Comparison of ENCODE assay signal across 8 cellular contexts in the genomic region with DNA sequence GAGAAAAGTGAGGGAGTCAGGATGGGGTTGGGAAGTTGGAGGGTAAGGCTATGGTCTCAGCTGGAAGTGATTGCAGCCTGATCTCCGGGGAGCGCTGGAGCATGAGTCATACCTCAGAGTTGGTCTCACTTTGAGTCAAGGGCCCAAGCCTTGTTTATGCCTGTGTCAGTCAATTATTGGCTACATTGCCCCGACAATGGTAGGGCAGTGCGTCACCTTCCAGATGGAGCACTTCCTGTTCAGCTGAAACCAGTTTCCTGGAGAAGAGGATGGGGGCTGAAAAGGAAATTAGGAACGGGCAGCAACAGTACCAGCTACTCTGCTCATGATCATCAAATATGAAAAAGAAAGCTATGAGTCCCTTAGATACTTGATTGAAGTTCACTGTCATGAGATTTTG.
DNase-seq lines count a peak whose midpoint lies in the region; ATAC-seq and TF ChIP-seq lines count a peak whose summit lies in the region.

No MANE protein-coding gene starts in this region.

- H3K14ac ChIP-seq in neuronal stem cell (ENCODE audit: low read length) = no peak overlapping the region

- H3K4me1 Mint-ChIP-seq in activated CD8-positive, alpha-beta T cell treated with anti-CD3 and anti-CD28 coated beads for 36 hours (ENCODE audit: low read depth) = peaks cover 17% of the 10 kb centered on the region
- peaks cover 7 to 26% (median 17%) of the 10 kb centered on the region in 7 donors for H3K4me1 Mint-ChIP-seq in naive thymus-derived CD4-positive, alpha-beta T cell

- H3K36me3 ChIP-seq in naive thymus-derived CD4-positive, alpha-beta T cell (ENCODE audit: control insufficient read depth in 2 of 3, insufficient read depth in 3 of 3, low read length in 3 of 3) = peaks cover 0 to 2% (median 0%) of the 10 kb centered on the region in 3 experiments
- H3K36me3 ChIP-seq in aorta (ENCODE audit: control insufficient read depth in 1 of 2, insufficient read depth in 2 of 2, low read length in 1 of 2) (no peaks in the 10 kb centered on the region), neuronal stem cell (replicated peaks in 1 of 2; ENCODE audit: control insufficient read depth in 2 of 2, insufficient read depth in 2 of 2, low read length in 2 of 2) (no peaks in the 10 kb centered on the region)

- H3K9ac ChIP-seq in neuronal stem cell (ENCODE audit: low read depth, low read length, poor library complexity) = no peak overlapping the region

- no peak overlapping the region for H2BK15ac ChIP-seq in neuronal stem cell (ENCODE audit: low read length)

- H3K4me2 ChIP-seq in neuronal stem cell (ENCODE audit: insufficient read depth, low read length, poor library complexity, severe bottlenecking) = no peak overlapping the region

- no peaks in the 10 kb centered on the region for H3K27me3 ChIP-seq in naive thymus-derived CD4-positive, alpha-beta T cell (ENCODE audit: control insufficient read depth in 2 of 2, insufficient read depth in 2 of 2, low read length in 2 of 2)
- no peaks in the 10 kb centered on the region for H3K27me3 ChIP-seq in aorta (ENCODE audit: control insufficient read depth in 1 of 2, insufficient read depth in 2 of 2, low read length in 1 of 2)
- H3K27me3 ChIP-seq in neuronal stem cell (ENCODE audit: control insufficient read depth in 3 of 3, insufficient read depth in 3 of 3, low read depth in 1 of 3, low read length in 3 of 3) = no peaks in the 10 kb centered on the region

- H3K18ac ChIP-seq in neuronal stem cell (ENCODE audit: low read length) = no peak overlapping the region

- no peak overlapping the region for H2BK120ac ChIP-seq in neuronal stem cell (ENCODE audit: low read depth, low read length)

- H3K9me3 Mint-ChIP-seq in activated CD8-positive, alpha-beta T cell treated with anti-CD3 and anti-CD28 coated beads for 36 hours = peaks cover 2% of the 10 kb centered on the region
- peaks cover 0 to 2% (median 0%) of the 10 kb centered on the region in 11 donors for H3K9me3 Mint-ChIP-seq in naive thymus-derived CD4-positive, alpha-beta T cell

- no peak overlapping the region for H2BK12ac ChIP-seq in neuronal stem cell (ENCODE audit: low read length)

- H3K36me3 Mint-ChIP-seq in activated CD8-positive, alpha-beta T cell treated with anti-CD3 and anti-CD28 coated beads for 36 hours (ENCODE audit: low read depth) = no peaks in the 10 kb centered on the region
- H3K36me3 Mint-ChIP-seq in naive thymus-derived CD4-positive, alpha-beta T cell = peaks cover 0 to 7% (median 4%) of the 10 kb centered on the region in 5 donors

- no peak overlapping the region for H4K91ac ChIP-seq in neuronal stem cell (ENCODE audit: low read depth, low read length, poor library complexity)

- no peaks in the 10 kb centered on the region for H3K79me1 ChIP-seq in neuronal stem cell (ENCODE audit: low read depth, low read length)

- no peaks in the 10 kb centered on the region for H3K9me3 ChIP-seq in naive thymus-derived CD4-positive, alpha-beta T cell (ENCODE audit: control insufficient read depth in 2 of 3, low read length in 3 of 3)
- no peaks in the 10 kb centered on the region for H3K9me3 ChIP-seq in aorta (ENCODE audit: control insufficient read depth, low read length)
- H3K9me3 ChIP-seq in neuronal stem cell (replicated peaks in 1 of 2; ENCODE audit: control insufficient read depth in 2 of 2, insufficient read depth in 1 of 2, low read depth in 1 of 2, low read length in 2 of 2) = peaks cover 0 to 9% of the 10 kb centered on the region in 2 donors

- H3K4me3 Mint-ChIP-seq in activated CD8-positive, alpha-beta T cell treated with anti-CD3 and anti-CD28 coated beads for 36 hours = no peak overlapping the region
- H3K4me3 Mint-ChIP-seq in naive thymus-derived CD4-positive, alpha-beta T cell = peak overlapping the region in 4 of 10 donors; percentile 36 to 65 (median 46)

- H3K4ac ChIP-seq in neuronal stem cell (ENCODE audit: low read length) = no peak overlapping the region

- POLR2A ChIA-PET in activated CD8-positive, alpha-beta T cell treated with anti-CD3 and anti-CD28 coated beads for 36 hours (lab: Charles Lee) = no interaction called here
- POLR2A ChIA-PET in naive thymus-derived CD4-positive, alpha-beta T cell (lab: Charles Lee) = interaction anchor here (0.8 kb wide), 1 partner anchor 84 kb away, joined by 3 read pairs; no protein-coding TSS in a partner anchor

- no peak overlapping the region for H2BK5ac ChIP-seq in neuronal stem cell (ENCODE audit: low read length)

- intact Hi-C loops in activated CD8-positive, alpha-beta T cell treated with anti-CD3 and anti-CD28 coated beads for 36 hours (cut with micrococcal nuclease) = no loop called here
- intact Hi-C loops in naive thymus-derived CD4-positive, alpha-beta T cell (cut with micrococcal nuclease) = loop anchor here in 1 of 2 donors (10.0 kb wide), 1 partner anchor 57 kb away; no protein-coding TSS in a partner anchor
- intact Hi-C loops in aorta (cut with DNase I) = no loop called here

- no peak for TF ChIP-seq CTCF in activated CD8-positive, alpha-beta T cell treated with anti-CD3 and anti-CD28 coated beads for 36 hours (IDR thresholded peaks at IDR 0.05)

- no peak overlapping the region for H2AK5ac ChIP-seq in neuronal stem cell (ENCODE audit: low read depth, low read length)

- H2AFZ ChIP-seq in neuronal stem cell (ENCODE audit: low read length) = no peak overlapping the region

- 24 to 43% methylated on average over 5 of the region's 5 CpGs for WGBS in aorta, 2 donors
- whole genome bisulfite sequencing in neuronal stem cell (ENCODE audit: extremely low coverage in 2 of 2, insufficient read length in 2 of 2, insufficient replicate concordance in 1 of 2), 2 donors = no CpG with 5 or more reads among the region's 5 CpGs

- no peak overlapping the region for H3K27ac ChIP-seq in naive thymus-derived CD4-positive, alpha-beta T cell (ENCODE audit: low read depth, low read length)
- H3K27ac ChIP-seq in aorta (ENCODE audit: low read depth in 1 of 2, low read length in 2 of 2) = no peak overlapping the region
- no peak overlapping the region for H3K27ac ChIP-seq in neuronal stem cell (replicated peaks; ENCODE audit: low read length)

- no peak overlapping the region for H4K8ac ChIP-seq in neuronal stem cell (ENCODE audit: low read depth, low read length)

- peak; percentile 49 for ATAC-seq in HG03159 (IDR thresholded peaks at IDR 0.05; ENCODE audit: unreplicated experiment)
- ATAC-seq in activated CD8-positive, alpha-beta T cell treated with anti-CD3 and anti-CD28 coated beads for 36 hours = peak; percentile 97
- no peak for ATAC-seq in naive thymus-derived CD4-positive, alpha-beta T cell
- no peak for ATAC-seq in aorta (ENCODE audit: low FRiP score)
- no peak for ATAC-seq in GM21528 (IDR thresholded peaks at IDR 0.05; ENCODE audit: low FRiP score, unreplicated experiment)

- H3K4me3 ChIP-seq in naive thymus-derived CD4-positive, alpha-beta T cell (ENCODE audit: low read length) = no peak overlapping the region
- no peak overlapping the region for H3K4me3 ChIP-seq in aorta (ENCODE audit: low read length in 2 of 2)
- peak overlapping the region in 1 of 2 donors; percentile 46 for H3K4me3 ChIP-seq in neuronal stem cell (ENCODE audit: low read length in 2 of 2)

- no peak overlapping the region for H3K23ac ChIP-seq in neuronal stem cell (ENCODE audit: low read depth, low read length, poor library complexity)

- DNase-seq in GM03348 (ENCODE audit: low spot score) (peak; percentile 36), iPS-NIHi7 (ENCODE audit: extremely low spot score) (no peak), aorta (no peak), neuronal stem cell (ENCODE audit: low spot score) (no peak)
- peak; percentile 80 for DNase-seq in activated CD8-positive, alpha-beta T cell treated with anti-CD3 and anti-CD28 coated beads for 36 hours
- peak in 1 of 9 donors; percentile 48 for DNase-seq in naive thymus-derived CD4-positive, alpha-beta T cell

- no peak overlapping the region for H3K27ac Mint-ChIP-seq in activated CD8-positive, alpha-beta T cell treated with anti-CD3 and anti-CD28 coated beads for 36 hours
- H3K27ac Mint-ChIP-seq in naive thymus-derived CD4-positive, alpha-beta T cell = peak overlapping the region in 5 of 9 donors; percentile 12 to 79 (median 68)

- no peaks in the 10 kb centered on the region for H3K4me1 ChIP-seq in naive thymus-derived CD4-positive, alpha-beta T cell (ENCODE audit: control insufficient read depth in 2 of 2, insufficient read depth in 2 of 2, low read length in 2 of 2)
- H3K4me1 ChIP-seq in aorta (ENCODE audit: control insufficient read depth in 1 of 2, insufficient read depth in 2 of 2, low read length in 2 of 2) (no peaks in the 10 kb centered on the region), neuronal stem cell (ENCODE audit: control insufficient read depth in 2 of 2, insufficient read depth in 1 of 2, low read depth in 1 of 2, low read length in 2 of 2) (no peaks in the 10 kb centered on the region)

- CTCF ChIA-PET in activated CD8-positive, alpha-beta T cell treated with anti-CD3 and anti-CD28 coated beads for 36 hours (lab: Charles Lee) = interaction anchor here (1.0 to 1.6 kb wide), 2 partner anchors 17 to 84 kb away, joined by 3 to 4 read pairs; no protein-coding TSS in a partner anchor
- CTCF ChIA-PET in naive thymus-derived CD4-positive, alpha-beta T cell (lab: Charles Lee) = interaction anchor here (0.7 to 1.0 kb wide), 2 partner anchors 84 to 932 kb away, joined by 3 to 4 read pairs; no protein-coding TSS in a partner anchor

- H3K27me3 Mint-ChIP-seq in activated CD8-positive, alpha-beta T cell treated with anti-CD3 and anti-CD28 coated beads for 36 hours = no peaks in the 10 kb centered on the region
- H3K27me3 Mint-ChIP-seq in naive thymus-derived CD4-positive, alpha-beta T cell = peaks cover 0 to 2% (median 0%) of the 10 kb centered on the region in 5 donors

Comparison
In these comparisons a context has a peak if more than half of its experiments do, and no peak if none do; other contexts are left out.
1. DNase-seq: peak in GM03348 (single experiment) and activated CD8-positive, alpha-beta T cell treated with anti-CD3 and anti-CD28 coated beads for 36 hours (single experiment); none in iPS-NIHi7 (single experiment), aorta (0 of 2) and neuronal stem cell (single experiment).
2. ATAC-seq: peak in HG03159 (single experiment) and activated CD8-positive, alpha-beta T cell treated with anti-CD3 and anti-CD28 coated beads for 36 hours (single experiment); none in naive thymus-derived CD4-positive, alpha-beta T cell (single experiment), aorta (single experiment) and GM21528 (single experiment).